1 cellular context compared by ENCODE assay signal in the genomic region with DNA sequence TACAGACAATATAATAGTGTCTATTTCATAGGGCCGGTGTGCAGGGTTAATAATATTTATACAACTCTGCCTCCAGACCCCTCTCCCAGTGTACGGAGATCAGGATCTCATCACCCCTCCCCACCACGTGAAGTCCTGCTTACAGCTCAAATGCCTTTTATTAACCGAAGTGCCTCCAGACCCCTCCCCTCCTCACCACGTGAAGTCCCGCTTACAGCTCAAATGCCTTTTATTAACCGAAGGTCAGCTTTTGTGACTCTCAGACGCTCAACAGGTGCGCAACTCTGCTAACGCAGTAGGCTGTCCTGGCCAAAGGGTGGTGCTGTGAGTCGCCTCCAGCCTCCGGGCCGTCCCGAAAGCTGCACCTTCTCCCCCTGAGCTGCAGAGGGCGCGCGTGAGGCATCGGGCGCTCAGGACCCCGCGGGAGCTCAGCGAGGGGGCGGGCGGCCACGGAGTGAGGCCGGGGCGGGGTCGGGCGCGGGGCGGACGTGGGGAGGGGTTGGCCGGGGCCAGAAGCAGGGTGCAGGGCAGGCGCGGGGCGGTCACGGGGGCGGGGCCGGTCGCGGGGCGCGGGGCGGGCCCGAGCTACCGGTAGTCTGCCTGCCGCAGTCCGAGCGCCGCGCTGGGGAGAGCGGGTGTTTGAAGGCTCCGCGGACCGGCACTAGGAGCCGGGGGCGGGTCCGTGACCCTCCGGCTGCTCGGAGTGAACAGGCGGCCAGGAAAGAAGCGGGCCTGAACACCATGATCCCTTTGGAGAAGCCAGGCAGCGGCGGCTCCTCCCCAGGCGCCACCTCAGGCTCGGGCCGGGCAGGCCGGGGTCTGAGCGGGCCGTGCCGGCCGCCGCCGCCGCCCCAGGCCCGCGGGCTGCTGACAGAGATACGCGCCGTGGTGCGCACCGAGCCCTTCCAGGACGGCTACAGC.
TF ChIP-seq lines count a peak whose summit lies in the region.

A gene (plus strand): TSS at position 606 of the 921 bp plus-strand sequence. CDS start 136 bp downstream, at position 742.

TF ChIP-seq in HepG2, 621 proteins besides CTCF, POLR2A, EP300 and RAD21 (continued from another document and continues in another):
- TF ChIP-seq, protein P1, sequence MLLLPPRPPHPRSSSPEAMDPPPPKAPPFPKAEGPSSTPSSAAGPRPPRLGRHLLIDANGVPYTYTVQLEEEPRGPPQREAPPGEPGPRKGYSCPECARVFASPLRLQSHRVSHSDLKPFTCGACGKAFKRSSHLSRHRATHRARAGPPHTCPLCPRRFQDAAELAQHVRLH (CRISPR knock-in tag; IDR thresholded peaks at IDR 0.05; ENCODE audit: borderline replicate concordance, low read depth): peak; percentile 81; the same call in 1 of the 2 replicates
- TF ChIP-seq, protein P2, sequence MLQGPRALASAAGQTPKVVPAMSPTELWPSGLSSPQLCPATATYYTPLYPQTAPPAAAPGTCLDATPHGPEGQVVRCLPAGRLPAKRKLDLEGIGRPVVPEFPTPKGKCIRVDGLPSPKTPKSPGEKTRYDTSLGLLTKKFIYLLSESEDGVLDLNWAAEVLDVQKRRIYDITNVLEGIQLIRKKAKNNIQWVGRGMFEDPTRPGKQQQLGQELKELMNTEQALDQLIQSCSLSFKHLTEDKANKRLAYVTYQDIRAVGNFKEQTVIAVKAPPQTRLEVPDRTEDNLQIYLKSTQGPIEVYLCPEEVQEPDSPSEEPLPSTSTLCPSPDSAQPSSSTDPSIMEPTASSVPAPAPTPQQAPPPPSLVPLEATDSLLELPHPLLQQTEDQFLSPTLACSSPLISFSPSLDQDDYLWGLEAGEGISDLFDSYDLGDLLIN (CRISPR knock-in tag; IDR thresholded peaks at IDR 0.05; ENCODE audit: borderline replicate concordance): 0 out of 2 replicates have a peak, but pooled peaks have one; percentile 40
- TF ChIP-seq HOXD1 (CRISPR knock-in tag; IDR thresholded peaks at IDR 0.05) (0 out of 2 replicates have a peak, but pooled peaks have one; percentile 26), HNRNPLL (IDR thresholded peaks at IDR 0.05; ENCODE audit: low read depth, low read length, poor library complexity, severe bottlenecking) (peak; percentile 55), KDM6A (CRISPR knock-in tag; IDR thresholded peaks at IDR 0.05; ENCODE audit: low read depth) (no peak), HDAC1 (CRISPR knock-in tag; IDR thresholded peaks at IDR 0.05) (peak; percentile 22; the same call in 1 of the 2 replicates), POGZ (CRISPR knock-in tag; IDR thresholded peaks at IDR 0.05) (peak; percentile 92), KMT2A (CRISPR knock-in tag; IDR thresholded peaks at IDR 0.05) (peak; percentile 81), STAG1 (CRISPR knock-in tag; IDR thresholded peaks at IDR 0.05) (peak; percentile 95), ZMYM3 (CRISPR knock-in tag; IDR thresholded peaks at IDR 0.05) (peak; percentile 37; the same call in 1 of the 2 replicates), MAF1 (CRISPR knock-in tag; IDR thresholded peaks at IDR 0.05; ENCODE audit: borderline replicate concordance) (no peak), XRCC5 (optimal IDR thresholded peaks at IDR 0.05; ENCODE audit: low read length) (peak; percentile 92), PCBP2 (optimal IDR thresholded peaks at IDR 0.05; ENCODE audit: low read depth, low read length, poor library complexity, severe bottlenecking) (no peak), ZNF720 (CRISPR knock-in tag; IDR thresholded peaks at IDR 0.05) (no peak), SP1 (IDR thresholded peaks at IDR 0.05) (peak; percentile 99), SP1 (CRISPR knock-in tag; IDR thresholded peaks at IDR 0.05) (peak; percentile 98), THAP11 (CRISPR knock-in tag; IDR thresholded peaks at IDR 0.05) (peak; percentile 40), ZFX (CRISPR knock-in tag; IDR thresholded peaks at IDR 0.05; ENCODE audit: low read depth) (peak; percentile 70), RXRA (CRISPR knock-in tag; IDR thresholded peaks at IDR 0.05) (peak; percentile 55), KAT2B (IDR thresholded peaks at IDR 0.05; ENCODE audit: borderline replicate concordance, low read depth, low read length) (no peak), CC2D1A (CRISPR knock-in tag; IDR thresholded peaks at IDR 0.05) (no peak), TEAD3 (CRISPR knock-in tag; optimal IDR thresholded peaks at IDR 0.05; ENCODE audit: borderline replicate concordance) (peak; percentile 43), FOXK1 (CRISPR knock-in tag; IDR thresholded peaks at IDR 0.05; ENCODE audit: borderline replicate concordance, low read depth) (peak; percentile 32; the same call in 1 of the 2 replicates), RXRB (CRISPR knock-in tag; IDR thresholded peaks at IDR 0.05; ENCODE audit: borderline replicate concordance) (peak; percentile 60), HNF4G (IDR thresholded peaks at IDR 0.05; ENCODE audit: borderline replicate concordance, low read depth, low read length) (no peak), HNF4G (CRISPR knock-in tag; IDR thresholded peaks at IDR 0.05; ENCODE audit: borderline replicate concordance, low read depth) (no peak), CCDC6 (CRISPR knock-in tag; IDR thresholded peaks at IDR 0.05) (peak; percentile 8; the same call in 1 of the 2 replicates), ZSCAN20 (CRISPR knock-in tag; IDR thresholded peaks at IDR 0.05; ENCODE audit: borderline replicate concordance) (peak; percentile 63), ZBTB8A (CRISPR knock-in tag; IDR thresholded peaks at IDR 0.05; ENCODE audit: borderline replicate concordance, low read depth) (no peak), ZFP36L1 (CRISPR knock-in tag; IDR thresholded peaks at IDR 0.05) (0 out of 2 replicates have a peak, but pooled peaks have one; percentile 74), SKI (IDR thresholded peaks at IDR 0.05; ENCODE audit: partially characterized antibody) (no peak), SALL1 (CRISPR knock-in tag; IDR thresholded peaks at IDR 0.05) (peak; percentile 94), REXO4 (CRISPR knock-in tag; IDR thresholded peaks at IDR 0.05; ENCODE audit: borderline replicate concordance) (no peak), ZNF430 (CRISPR knock-in tag; IDR thresholded peaks at IDR 0.05) (no peak), ZNF570 (CRISPR knock-in tag; IDR thresholded peaks at IDR 0.05; ENCODE audit: borderline replicate concordance) (no peak), ZNF501 (CRISPR knock-in tag; IDR thresholded peaks at IDR 0.05) (peak; percentile 82), ZNF329 (CRISPR knock-in tag; IDR thresholded peaks at IDR 0.05; ENCODE audit: low read depth) (peak; percentile 84; the same call in 1 of the 2 replicates), SMAD9 (CRISPR knock-in tag; IDR thresholded peaks at IDR 0.05) (no peak), CHD2 (IDR thresholded peaks at IDR 0.05; ENCODE audit: low read depth, low read length) (peak; percentile 53; the same call in 1 of the 2 replicates), ZNF724P (CRISPR knock-in tag; IDR thresholded peaks at IDR 0.05; ENCODE audit: borderline replicate concordance) (no peak; the same call in 1 of the 2 replicates)
- TF ChIP-seq, protein P3, sequence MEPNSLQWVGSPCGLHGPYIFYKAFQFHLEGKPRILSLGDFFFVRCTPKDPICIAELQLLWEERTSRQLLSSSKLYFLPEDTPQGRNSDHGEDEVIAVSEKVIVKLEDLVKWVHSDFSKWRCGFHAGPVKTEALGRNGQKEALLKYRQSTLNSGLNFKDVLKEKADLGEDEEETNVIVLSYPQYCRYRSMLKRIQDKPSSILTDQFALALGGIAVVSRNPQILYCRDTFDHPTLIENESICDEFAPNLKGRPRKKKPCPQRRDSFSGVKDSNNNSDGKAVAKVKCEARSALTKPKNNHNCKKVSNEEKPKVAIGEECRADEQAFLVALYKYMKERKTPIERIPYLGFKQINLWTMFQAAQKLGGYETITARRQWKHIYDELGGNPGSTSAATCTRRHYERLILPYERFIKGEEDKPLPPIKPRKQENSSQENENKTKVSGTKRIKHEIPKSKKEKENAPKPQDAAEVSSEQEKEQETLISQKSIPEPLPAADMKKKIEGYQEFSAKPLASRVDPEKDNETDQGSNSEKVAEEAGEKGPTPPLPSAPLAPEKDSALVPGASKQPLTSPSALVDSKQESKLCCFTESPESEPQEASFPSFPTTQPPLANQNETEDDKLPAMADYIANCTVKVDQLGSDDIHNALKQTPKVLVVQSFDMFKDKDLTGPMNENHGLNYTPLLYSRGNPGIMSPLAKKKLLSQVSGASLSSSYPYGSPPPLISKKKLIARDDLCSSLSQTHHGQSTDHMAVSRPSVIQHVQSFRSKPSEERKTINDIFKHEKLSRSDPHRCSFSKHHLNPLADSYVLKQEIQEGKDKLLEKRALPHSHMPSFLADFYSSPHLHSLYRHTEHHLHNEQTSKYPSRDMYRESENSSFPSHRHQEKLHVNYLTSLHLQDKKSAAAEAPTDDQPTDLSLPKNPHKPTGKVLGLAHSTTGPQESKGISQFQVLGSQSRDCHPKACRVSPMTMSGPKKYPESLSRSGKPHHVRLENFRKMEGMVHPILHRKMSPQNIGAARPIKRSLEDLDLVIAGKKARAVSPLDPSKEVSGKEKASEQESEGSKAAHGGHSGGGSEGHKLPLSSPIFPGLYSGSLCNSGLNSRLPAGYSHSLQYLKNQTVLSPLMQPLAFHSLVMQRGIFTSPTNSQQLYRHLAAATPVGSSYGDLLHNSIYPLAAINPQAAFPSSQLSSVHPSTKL (CRISPR knock-in tag; IDR thresholded peaks at IDR 0.05): peak; percentile 62; the same call in 1 of the 2 replicates
- TF ChIP-seq, protein P4, sequence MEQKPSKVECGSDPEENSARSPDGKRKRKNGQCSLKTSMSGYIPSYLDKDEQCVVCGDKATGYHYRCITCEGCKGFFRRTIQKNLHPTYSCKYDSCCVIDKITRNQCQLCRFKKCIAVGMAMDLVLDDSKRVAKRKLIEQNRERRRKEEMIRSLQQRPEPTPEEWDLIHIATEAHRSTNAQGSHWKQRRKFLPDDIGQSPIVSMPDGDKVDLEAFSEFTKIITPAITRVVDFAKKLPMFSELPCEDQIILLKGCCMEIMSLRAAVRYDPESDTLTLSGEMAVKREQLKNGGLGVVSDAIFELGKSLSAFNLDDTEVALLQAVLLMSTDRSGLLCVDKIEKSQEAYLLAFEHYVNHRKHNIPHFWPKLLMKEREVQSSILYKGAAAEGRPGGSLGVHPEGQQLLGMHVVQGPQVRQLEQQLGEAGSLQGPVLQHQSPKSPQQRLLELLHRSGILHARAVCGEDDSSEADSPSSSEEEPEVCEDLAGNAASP (CRISPR knock-in tag; IDR thresholded peaks at IDR 0.05; ENCODE audit: borderline replicate concordance): no peak
- TF ChIP-seq, protein P5, sequence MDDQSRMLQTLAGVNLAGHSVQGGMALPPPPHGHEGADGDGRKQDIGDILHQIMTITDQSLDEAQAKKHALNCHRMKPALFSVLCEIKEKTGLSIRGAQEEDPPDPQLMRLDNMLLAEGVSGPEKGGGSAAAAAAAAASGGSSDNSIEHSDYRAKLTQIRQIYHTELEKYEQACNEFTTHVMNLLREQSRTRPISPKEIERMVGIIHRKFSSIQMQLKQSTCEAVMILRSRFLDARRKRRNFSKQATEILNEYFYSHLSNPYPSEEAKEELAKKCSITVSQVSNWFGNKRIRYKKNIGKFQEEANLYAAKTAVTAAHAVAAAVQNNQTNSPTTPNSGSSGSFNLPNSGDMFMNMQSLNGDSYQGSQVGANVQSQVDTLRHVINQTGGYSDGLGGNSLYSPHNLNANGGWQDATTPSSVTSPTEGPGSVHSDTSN (CRISPR knock-in tag; IDR thresholded peaks at IDR 0.05; ENCODE audit: borderline replicate concordance): no peak
- TF ChIP-seq, protein P6, sequence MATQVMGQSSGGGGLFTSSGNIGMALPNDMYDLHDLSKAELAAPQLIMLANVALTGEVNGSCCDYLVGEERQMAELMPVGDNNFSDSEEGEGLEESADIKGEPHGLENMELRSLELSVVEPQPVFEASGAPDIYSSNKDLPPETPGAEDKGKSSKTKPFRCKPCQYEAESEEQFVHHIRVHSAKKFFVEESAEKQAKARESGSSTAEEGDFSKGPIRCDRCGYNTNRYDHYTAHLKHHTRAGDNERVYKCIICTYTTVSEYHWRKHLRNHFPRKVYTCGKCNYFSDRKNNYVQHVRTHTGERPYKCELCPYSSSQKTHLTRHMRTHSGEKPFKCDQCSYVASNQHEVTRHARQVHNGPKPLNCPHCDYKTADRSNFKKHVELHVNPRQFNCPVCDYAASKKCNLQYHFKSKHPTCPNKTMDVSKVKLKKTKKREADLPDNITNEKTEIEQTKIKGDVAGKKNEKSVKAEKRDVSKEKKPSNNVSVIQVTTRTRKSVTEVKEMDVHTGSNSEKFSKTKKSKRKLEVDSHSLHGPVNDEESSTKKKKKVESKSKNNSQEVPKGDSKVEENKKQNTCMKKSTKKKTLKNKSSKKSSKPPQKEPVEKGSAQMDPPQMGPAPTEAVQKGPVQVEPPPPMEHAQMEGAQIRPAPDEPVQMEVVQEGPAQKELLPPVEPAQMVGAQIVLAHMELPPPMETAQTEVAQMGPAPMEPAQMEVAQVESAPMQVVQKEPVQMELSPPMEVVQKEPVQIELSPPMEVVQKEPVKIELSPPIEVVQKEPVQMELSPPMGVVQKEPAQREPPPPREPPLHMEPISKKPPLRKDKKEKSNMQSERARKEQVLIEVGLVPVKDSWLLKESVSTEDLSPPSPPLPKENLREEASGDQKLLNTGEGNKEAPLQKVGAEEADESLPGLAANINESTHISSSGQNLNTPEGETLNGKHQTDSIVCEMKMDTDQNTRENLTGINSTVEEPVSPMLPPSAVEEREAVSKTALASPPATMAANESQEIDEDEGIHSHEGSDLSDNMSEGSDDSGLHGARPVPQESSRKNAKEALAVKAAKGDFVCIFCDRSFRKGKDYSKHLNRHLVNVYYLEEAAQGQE (IDR thresholded peaks at IDR 0.05; ENCODE audit: borderline replicate concordance in 1 of 2, low read depth in 1 of 2, low read length in 2 of 2): peak in 1 of 2 experiments; percentile 48; a peak in 1 of 4 replicates
- TF ChIP-seq, protein P7, sequence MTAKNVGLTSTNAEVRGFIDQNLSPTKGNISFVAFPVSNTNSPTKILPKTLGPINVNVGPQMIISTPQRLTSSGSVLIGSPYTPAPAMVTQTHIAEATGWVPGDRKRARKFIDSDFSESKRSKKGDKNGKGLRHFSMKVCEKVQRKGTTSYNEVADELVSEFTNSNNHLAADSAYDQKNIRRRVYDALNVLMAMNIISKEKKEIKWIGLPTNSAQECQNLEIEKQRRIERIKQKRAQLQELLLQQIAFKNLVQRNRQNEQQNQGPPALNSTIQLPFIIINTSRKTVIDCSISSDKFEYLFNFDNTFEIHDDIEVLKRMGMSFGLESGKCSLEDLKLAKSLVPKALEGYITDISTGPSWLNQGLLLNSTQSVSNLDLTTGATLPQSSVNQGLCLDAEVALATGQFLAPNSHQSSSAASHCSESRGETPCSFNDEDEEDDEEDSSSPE (CRISPR knock-in tag; IDR thresholded peaks at IDR 0.05): peak; percentile 23
- TF ChIP-seq, protein P8, sequence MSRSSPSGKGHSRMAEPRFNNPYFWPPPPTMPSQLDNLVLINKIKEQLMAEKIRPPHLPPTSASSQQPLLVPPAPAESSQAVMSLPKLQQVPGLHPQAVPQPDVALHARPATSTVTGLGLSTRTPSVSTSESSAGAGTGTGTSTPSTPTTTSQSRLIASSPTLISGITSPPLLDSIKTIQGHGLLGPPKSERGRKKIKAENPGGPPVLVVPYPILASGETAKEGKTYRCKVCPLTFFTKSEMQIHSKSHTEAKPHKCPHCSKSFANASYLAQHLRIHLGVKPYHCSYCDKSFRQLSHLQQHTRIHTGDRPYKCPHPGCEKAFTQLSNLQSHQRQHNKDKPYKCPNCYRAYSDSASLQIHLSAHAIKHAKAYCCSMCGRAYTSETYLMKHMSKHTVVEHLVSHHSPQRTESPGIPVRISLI (CRISPR knock-in tag; IDR thresholded peaks at IDR 0.05; ENCODE audit: borderline replicate concordance): no peak
- TF ChIP-seq, protein P9, sequence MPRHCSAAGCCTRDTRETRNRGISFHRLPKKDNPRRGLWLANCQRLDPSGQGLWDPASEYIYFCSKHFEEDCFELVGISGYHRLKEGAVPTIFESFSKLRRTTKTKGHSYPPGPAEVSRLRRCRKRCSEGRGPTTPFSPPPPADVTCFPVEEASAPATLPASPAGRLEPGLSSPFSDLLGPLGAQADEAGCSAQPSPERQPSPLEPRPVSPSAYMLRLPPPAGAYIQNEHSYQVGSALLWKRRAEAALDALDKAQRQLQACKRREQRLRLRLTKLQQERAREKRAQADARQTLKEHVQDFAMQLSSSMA (CRISPR knock-in tag; IDR thresholded peaks at IDR 0.05): no peak; the same call in 1 of the 2 replicates
